10 cellular contexts compared by ENCODE assay signal in the genomic region with DNA sequence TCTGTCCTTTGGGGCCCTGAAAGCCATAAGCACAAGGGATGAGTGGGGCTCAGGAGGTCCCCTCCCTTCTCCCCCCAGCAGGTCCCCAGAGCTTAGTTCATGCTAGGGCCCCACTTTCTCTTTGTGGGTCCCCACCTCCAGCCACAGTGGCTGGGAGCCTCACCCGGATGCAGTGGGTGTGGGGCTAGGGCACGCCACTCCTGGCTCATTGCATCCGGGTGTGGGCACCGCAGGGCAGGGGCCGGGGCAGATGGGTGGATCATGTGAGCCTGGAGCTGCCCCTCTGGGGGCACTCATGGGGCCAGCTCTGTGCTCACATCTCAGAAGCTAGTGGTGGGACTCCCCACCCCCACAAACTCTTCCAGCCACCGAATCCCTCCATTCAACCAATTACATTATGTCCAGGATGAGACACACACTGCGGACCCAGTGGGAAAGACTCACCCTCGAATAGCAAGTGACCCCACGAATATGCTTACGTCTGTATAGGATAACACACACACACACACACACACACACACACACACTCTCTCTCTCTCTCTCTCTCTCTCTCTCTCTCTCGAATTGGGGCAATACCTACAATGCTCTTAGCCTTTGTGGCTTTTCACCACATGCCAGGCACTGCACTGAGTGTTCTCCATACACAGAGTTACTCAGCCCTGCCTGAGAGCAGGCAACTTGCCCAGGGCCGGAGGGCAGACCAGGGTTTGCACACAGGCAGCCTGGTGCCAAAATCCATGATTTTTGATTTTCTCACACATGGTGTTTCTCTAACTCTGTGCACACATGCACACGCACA. TPM values are rescaled to one million over a fixed set of nuclear protein-coding genes. Genes with fewer than 3 reads are reported as not detected.
DNase-seq lines count a peak whose midpoint lies in the region; ATAC-seq and TF ChIP-seq lines count a peak whose summit lies in the region.
"Had no signal": no experiment of that assay in that cellular context is flagged by ENCODE, and none has a peak within 500 bp of the region (broad histone marks: within the 10 kb centered on the region; RNA-seq: fewer than 3 reads in every experiment).

No MANE protein-coding gene starts in this region.

- POLR2A ChIA-PET in SK-N-SH (lab: Yijun Ruan, JAX) = no interaction called here

- no peak overlapping the region for H3K4me3 Mint-ChIP-seq in stimulated activated naive B cell treated with anti-CD40 and anti-IgM and Interleukin-4, amounts not matched to agents 10 μg/mL and 1 μg/mL and 100 μg/mL, for 72 hours

- H3K27ac Mint-ChIP-seq in stimulated activated naive B cell treated with anti-CD40 and anti-IgM and Interleukin-4, amounts not matched to agents 10 μg/mL and 1 μg/mL and 100 μg/mL, for 72 hours = no peak overlapping the region

- H3K79me2 ChIP-seq in fibroblast of lung (ENCODE audit: control insufficient read depth, insufficient read depth, low read length) = no peaks in the 10 kb centered on the region
- no peaks in the 10 kb centered on the region for H3K79me2 ChIP-seq in SK-N-SH (ENCODE audit: insufficient read depth)

- H3K27me3 ChIP-seq in fibroblast of lung (ENCODE audit: control insufficient read depth, insufficient read depth, low read length) = no peaks in the 10 kb centered on the region
- no peaks in the 10 kb centered on the region for H3K27me3 ChIP-seq in WERI-Rb-1 (ENCODE audit: insufficient read depth, low read depth, severe bottlenecking)
- H3K27me3 ChIP-seq in SK-N-SH (ENCODE audit: insufficient read depth) = no peaks in the 10 kb centered on the region
- H3K27me3 ChIP-seq: pancreas, stomach had no signal

- no peaks in the 10 kb centered on the region for H3K9me2 ChIP-seq in SK-N-SH

- no peak for TF ChIP-seq EP300 in SK-N-SH (IDR thresholded peaks at IDR 0.05; ENCODE audit: borderline replicate concordance in 1 of 2, low read depth in 1 of 2, low read length in 1 of 2)

- H3K4me1 ChIP-seq in fibroblast of lung (ENCODE audit: control insufficient read depth, extremely low read depth, insufficient read depth, low read length) (no peaks in the 10 kb centered on the region), SK-N-SH (ENCODE audit: control insufficient read depth in 1 of 2, insufficient read depth in 2 of 2, low read depth in 1 of 2, low read length in 1 of 2) (peaks cover 0 to 20% of the 10 kb centered on the region in 2 experiments; a peak in 1 of 4 replicates)
- H3K4me1 ChIP-seq: pancreas, stomach had no signal

- no peak for TF ChIP-seq RAD21 in SK-N-SH (IDR thresholded peaks at IDR 0.05; ENCODE audit: low read length)

- DNase-seq in activated naive CD4-positive, alpha-beta T cell treated with Interleukin-2 at 50 U/mL for 16 hours = peak; percentile 18
- no peak for DNase-seq in activated naive CD4-positive, alpha-beta T cell treated with anti-CD3 and anti-CD28 coated beads, Interleukin-2, amount 50 U/mL, for 16 hours
- DNase-seq in T1000 (lab: John Stamatoyannopoulos, UW) = peak; percentile 2
- peak; percentile 46 to 73 for DNase-seq in fibroblast of lung (ENCODE audit: low read depth in 2 of 2)
- DNase-seq in stimulated activated naive B cell treated with anti-CD40 and anti-IgM and Interleukin-4, amounts not matched to agents 10 μg/mL and 1 μg/mL and 100 μg/mL, for 72 hours = no peak
- no peak for DNase-seq in WERI-Rb-1
- DNase-seq in SK-N-SH = no peak
- DNase-seq in NCI-H187 treated with DMSO at 0.1 percent for 48 hours (lab: John Stamatoyannopoulos, UW) = no peak
- DNase-seq: stomach had no signal

- H2AFZ ChIP-seq in fibroblast of lung (ENCODE audit: low read length) (no peak overlapping the region), SK-N-SH (ENCODE audit: low read depth) (no peak overlapping the region)

- no peak overlapping the region for H3K4me2 ChIP-seq in fibroblast of lung (ENCODE audit: extremely low read depth, insufficient read depth, low read length)
- H3K4me2 ChIP-seq in SK-N-SH = no peak overlapping the region

- H3K9me3 Mint-ChIP-seq in stimulated activated naive B cell treated with anti-CD40 and anti-IgM and Interleukin-4, amounts not matched to agents 10 μg/mL and 1 μg/mL and 100 μg/mL, for 72 hours = no peaks in the 10 kb centered on the region

- CTCF ChIA-PET in SK-N-SH (lab: Yijun Ruan, JAX) = interaction anchor here (1.6 to 3.2 kb wide), 2 partner anchors 14 to 341 kb away, joined by 6 to 19 read pairs; partner anchors contain the start of gene COL23A1

- TF ChIP-seq CTCF in fibroblast of lung (conservative IDR thresholded peaks at IDR 0.05 in 1 of 2, IDR thresholded peaks at IDR 0.05 in 1 of 2; ENCODE audit: low read depth in 1 of 2, low read length in 2 of 2) (no peak), WERI-Rb-1 (IDR thresholded peaks at IDR 0.05; ENCODE audit: low read depth, low read length) (no peak), SK-N-SH (IDR thresholded peaks at IDR 0.05) (no peak)

- H4K20me1 ChIP-seq in fibroblast of lung (ENCODE audit: control insufficient read depth, extremely low read depth, insufficient read depth, low read length) = no peaks in the 10 kb centered on the region
- no peaks in the 10 kb centered on the region for H4K20me1 ChIP-seq in SK-N-SH (ENCODE audit: insufficient read depth)

- H3F3A ChIP-seq in SK-N-SH (replicated peaks; ENCODE audit: insufficient read depth) = no peaks in the 10 kb centered on the region

- no peak overlapping the region for H3K9ac ChIP-seq in fibroblast of lung (ENCODE audit: insufficient read depth, low read length)
- no peak overlapping the region for H3K9ac ChIP-seq in SK-N-SH

- H3K36me3 ChIP-seq in fibroblast of lung (ENCODE audit: control insufficient read depth, insufficient read depth, low read length) = no peaks in the 10 kb centered on the region
- H3K36me3 ChIP-seq in WERI-Rb-1 = no peaks in the 10 kb centered on the region
- no peaks in the 10 kb centered on the region for H3K36me3 ChIP-seq in SK-N-SH (replicated peaks in 1 of 2; ENCODE audit: control insufficient read depth in 1 of 2, insufficient read depth in 2 of 2, low read length in 1 of 2)
- H3K36me3 ChIP-seq: pancreas, stomach had no signal

- 57% methylated on average over 12 of the region's 13 CpGs for WGBS in SK-N-SH (ENCODE audit: low lambda C conversion rate)

- no peaks in the 10 kb centered on the region for H3K27me3 Mint-ChIP-seq in stimulated activated naive B cell treated with anti-CD40 and anti-IgM and Interleukin-4, amounts not matched to agents 10 μg/mL and 1 μg/mL and 100 μg/mL, for 72 hours

- no peaks in the 10 kb centered on the region for H3K9me3 ChIP-seq in fibroblast of lung (ENCODE audit: control insufficient read depth, insufficient read depth, low read depth, low read length)
- H3K9me3 ChIP-seq in WERI-Rb-1 (ENCODE audit: severe bottlenecking) = no peaks in the 10 kb centered on the region
- H3K9me3 ChIP-seq in SK-N-SH = no peaks in the 10 kb centered on the region
- H3K9me3 ChIP-seq: pancreas, stomach had no signal

- no peaks in the 10 kb centered on the region for H3K36me3 Mint-ChIP-seq in stimulated activated naive B cell treated with anti-CD40 and anti-IgM and Interleukin-4, amounts not matched to agents 10 μg/mL and 1 μg/mL and 100 μg/mL, for 72 hours

- ATAC-seq in stimulated activated naive B cell treated with anti-CD40 and anti-IgM and Interleukin-4, amounts not matched to agents 10 μg/mL and 1 μg/mL and 100 μg/mL, for 72 hours (replicated peaks) = peak; percentile 64 to 74

- peaks cover 6 to 36% of the 10 kb centered on the region in 2 donors for H3K4me1 Mint-ChIP-seq in stimulated activated naive B cell treated with anti-CD40 and anti-IgM and Interleukin-4, amounts not matched to agents 10 μg/mL and 1 μg/mL and 100 μg/mL, for 72 hours

- H3K27ac ChIP-seq in fibroblast of lung (ENCODE audit: insufficient read depth, low read length) = no peak overlapping the region
- H3K27ac ChIP-seq in WERI-Rb-1 = no peak overlapping the region
- H3K27ac ChIP-seq in SK-N-SH (ENCODE audit: low read depth in 2 of 2, low read length in 1 of 2) = no peak overlapping the region; a peak in 1 of 4 replicates
- H3K27ac ChIP-seq: pancreas, stomach had no signal

- H3K4me3 ChIP-seq in fibroblast of lung (replicated peaks in 1 of 4; ENCODE audit: control extremely low read depth in 1 of 4, insufficient read depth in 1 of 4, low read depth in 3 of 4, low read length in 4 of 4) = no peak overlapping the region
- H3K4me3 ChIP-seq in WERI-Rb-1 (ENCODE audit: low read depth, low read length) = no peak overlapping the region
- H3K4me3 ChIP-seq in SK-N-SH (ENCODE audit: low read depth in 2 of 2, low read length in 1 of 2) = no peak overlapping the region
- H3K4me3 ChIP-seq: pancreas, stomach had no signal

TF ChIP-seq in SK-N-SH, 30 proteins besides CTCF, POLR2A, EP300 and RAD21 (continues in another document):
- no peak for TF ChIP-seq IRF3 (IDR thresholded peaks at IDR 0.05; ENCODE audit: low read depth, low read length)
- no peak for TF ChIP-seq MXI1 (IDR thresholded peaks at IDR 0.05; ENCODE audit: low read depth, low read length)
- no peak for TF ChIP-seq SIN3A (IDR thresholded peaks at IDR 0.05; ENCODE audit: borderline replicate concordance, low read depth, low read length)
- no peak for TF ChIP-seq JUND (IDR thresholded peaks at IDR 0.05)

RNA-seq across cellular contexts. Expression of gene PHYKPL, which starts 16.8 kb away (rescaled TPM):
- 28.8 and 44.8 TPM in 2 replicates for total RNA-seq in fibroblast of lung
- polyA plus RNA-seq in fibroblast of lung (15.9 and 18.1 TPM in 2 replicates), SK-N-SH (2012; rRNA removed) (46.8 and 61.3 TPM in 2 replicates)
- polyA plus RNA-seq in fibroblast of lung (2012) = 16.3 and 17.5 TPM in 2 replicates
- polyA minus RNA-seq in fibroblast of lung (ENCODE audit: low replicate concordance) = 31.6 and 39.2 TPM in 2 replicates
- 18.4 and 23.3 TPM in 2 replicates for polyA plus RNA-seq in SK-N-SH (2012; cell fraction: cytosol; rRNA removed)
- polyA plus RNA-seq in SK-N-SH (2012; cell fraction: nucleus; rRNA removed) = 262 and 272 TPM in 2 replicates

RNA-seq across cellular contexts. Expression of gene HNRNPAB, which starts 45.1 kb away (rescaled TPM):
- total RNA-seq in fibroblast of lung = 23.1 and 30.8 TPM in 2 replicates
- polyA plus RNA-seq in fibroblast of lung = 106 and 173 TPM in 2 replicates
- polyA plus RNA-seq in fibroblast of lung (2012) = 114 and 189 TPM in 2 replicates
- 24.5 and 40.5 TPM in 2 replicates for polyA minus RNA-seq in fibroblast of lung (ENCODE audit: low replicate concordance)
- polyA plus RNA-seq in SK-N-SH (2012; rRNA removed) = 157 and 164 TPM in 2 replicates
- 179 and 207 TPM in 2 replicates for polyA plus RNA-seq in SK-N-SH (2012; cell fraction: cytosol; rRNA removed)
- polyA plus RNA-seq in SK-N-SH (2012; cell fraction: nucleus; rRNA removed) = 80.9 and 111 TPM in 2 replicates

Comparison
In these comparisons a context has a peak if more than half of its experiments do, and no peak if none do; other contexts are left out.
1. DNase-seq: peak in activated naive CD4-positive, alpha-beta T cell treated with Interleukin-2 at 50 U/mL for 16 hours (single experiment), T1000 (single experiment) and fibroblast of lung (2 of 2); none in activated naive CD4-positive, alpha-beta T cell treated with anti-CD3 and anti-CD28 coated beads, Interleukin-2, amount 50 U/mL, for 16 hours (single experiment), stimulated activated naive B cell treated with anti-CD40 and anti-IgM and Interleukin-4, amounts not matched to agents 10 μg/mL and 1 μg/mL and 100 μg/mL, for 72 hours (single experiment), WERI-Rb-1 (single experiment), SK-N-SH (single experiment) and NCI-H187 treated with DMSO at 0.1 percent for 48 hours (single experiment).